21 cellular contexts compared by ENCODE assay signal in the genomic region with DNA sequence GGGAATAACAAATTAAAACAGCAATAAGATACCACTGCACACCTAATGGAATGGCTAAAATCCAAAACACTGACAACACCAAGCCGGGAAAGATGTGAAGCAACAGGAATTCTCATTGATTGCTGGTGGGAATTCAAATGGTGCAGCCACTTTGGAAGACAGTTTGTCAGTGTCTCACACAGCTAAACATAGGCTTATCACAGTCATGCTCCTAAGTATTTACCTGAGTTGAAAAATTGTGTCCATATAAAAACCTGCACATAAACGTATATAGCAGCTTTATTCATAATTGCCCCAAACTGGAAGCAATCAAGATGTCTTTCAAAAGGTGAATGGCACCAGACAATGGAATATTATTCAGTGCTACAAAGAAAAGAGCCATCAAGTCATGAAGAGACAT. TPM values are rescaled to one million over a fixed set of nuclear protein-coding genes. Genes with fewer than 3 reads are reported as not detected.
DNase-seq lines count a peak whose midpoint lies in the region; ATAC-seq and TF ChIP-seq lines count a peak whose summit lies in the region.
"Had no signal": no experiment of that assay in that cellular context is flagged by ENCODE, and none has a peak within 500 bp of the region (broad histone marks: within the 10 kb centered on the region; RNA-seq: fewer than 3 reads in every experiment).

No MANE protein-coding gene starts in this region.

- peaks cover 8% of the 10 kb centered on the region for H3K36me3 Mint-ChIP-seq in activated naive CD4-positive, alpha-beta T cell treated with anti-CD3 and anti-CD28 coated beads, Interleukin-2, amount 50 U/mL, for 24 hours
- peaks cover 0 to 12% of the 10 kb centered on the region in 2 donors for H3K36me3 Mint-ChIP-seq in activated naive CD4-positive, alpha-beta T cell treated with anti-CD3 and anti-CD28 coated beads, Interleukin-2, amount 50 U/mL, for 72 hours
- H3K36me3 Mint-ChIP-seq in activated CD8-positive, alpha-beta T cell treated with anti-CD3 and anti-CD28 coated beads for 36 hours (ENCODE audit: low read depth): peaks cover 26% of the 10 kb centered on the region
- H3K36me3 Mint-ChIP-seq in memory B cell: peaks cover 9% of the 10 kb centered on the region
- no peaks in the 10 kb centered on the region for H3K36me3 Mint-ChIP-seq in Calu3 (ENCODE audit: insufficient read depth, unreplicated experiment)

- CTCF ChIA-PET in activated CD8-positive, alpha-beta T cell treated with anti-CD3 and anti-CD28 coated beads for 36 hours (lab: Charles Lee): no interaction called here
- CTCF ChIA-PET in Calu3 (lab: Charles Lee): no interaction called here

- no peak overlapping the region for H3K9ac ChIP-seq in skeletal muscle tissue (ENCODE audit: low read depth in 1 of 3, low read length in 3 of 3)

- no peak for ATAC-seq in activated naive CD4-positive, alpha-beta T cell treated with anti-CD3 and anti-CD28 coated beads, Interleukin-2, amount 50 U/mL, for 72 hours
- ATAC-seq in activated CD8-positive, alpha-beta T cell treated with anti-CD3 and anti-CD28 coated beads for 36 hours: no peak
- ATAC-seq in memory B cell (ENCODE audit: low read depth): no peak
- ATAC-seq in HG03280 (IDR thresholded peaks at IDR 0.05; ENCODE audit: unreplicated experiment): no peak

- no peaks in the 10 kb centered on the region for H3K27me3 Mint-ChIP-seq in activated naive CD4-positive, alpha-beta T cell treated with anti-CD3 and anti-CD28 coated beads, Interleukin-2, amount 50 U/mL, for 24 hours
- no peaks in the 10 kb centered on the region for H3K27me3 Mint-ChIP-seq in activated CD8-positive, alpha-beta T cell treated with anti-CD3 and anti-CD28 coated beads for 36 hours
- no peaks in the 10 kb centered on the region for H3K27me3 Mint-ChIP-seq in memory B cell
- H3K27me3 Mint-ChIP-seq in Calu3 (ENCODE audit: unreplicated experiment): no peaks in the 10 kb centered on the region

- BruUV-seq in Calu3 (replicated peaks; lab: Mats Ljungman, UMichigan): no TSS peak

- no peak for TF ChIP-seq CTCF in activated CD8-positive, alpha-beta T cell treated with anti-CD3 and anti-CD28 coated beads for 36 hours (IDR thresholded peaks at IDR 0.05)
- TF ChIP-seq CTCF in Calu3 (IDR thresholded peaks at IDR 0.05; ENCODE audit: unreplicated experiment): no peak

- peak overlapping the region; percentile 3 for H3K27ac Mint-ChIP-seq in activated naive CD4-positive, alpha-beta T cell treated with anti-CD3 and anti-CD28 coated beads, Interleukin-2, amount 50 U/mL, for 24 hours
- H3K27ac Mint-ChIP-seq in activated naive CD4-positive, alpha-beta T cell treated with anti-CD3 and anti-CD28 coated beads, Interleukin-2, amount 50 U/mL, for 72 hours: no peak overlapping the region
- peak overlapping the region; percentile 50 for H3K27ac Mint-ChIP-seq in activated CD8-positive, alpha-beta T cell treated with anti-CD3 and anti-CD28 coated beads for 36 hours
- peak overlapping the region; percentile 12 for H3K27ac Mint-ChIP-seq in memory B cell
- no peak overlapping the region for H3K27ac Mint-ChIP-seq in Calu3 (ENCODE audit: unreplicated experiment)
- H3K27ac Mint-ChIP-seq: HFFc6 had no signal

- H3K9me3 ChIP-seq in skeletal muscle tissue (ENCODE audit: control insufficient read depth in 3 of 3, low read length in 3 of 3): no peaks in the 10 kb centered on the region
- H3K9me3 ChIP-seq: HAP-1, MG63 had no signal

- H3K9me3 Mint-ChIP-seq in activated naive CD4-positive, alpha-beta T cell treated with anti-CD3 and anti-CD28 coated beads, Interleukin-2, amount 50 U/mL, for 24 hours: no peaks in the 10 kb centered on the region
- H3K9me3 Mint-ChIP-seq in activated naive CD4-positive, alpha-beta T cell treated with anti-CD3 and anti-CD28 coated beads, Interleukin-2, amount 50 U/mL, for 72 hours: peaks cover 0 to 5% of the 10 kb centered on the region in 2 donors
- H3K9me3 Mint-ChIP-seq in activated CD8-positive, alpha-beta T cell treated with anti-CD3 and anti-CD28 coated beads for 36 hours: peaks cover 3% of the 10 kb centered on the region
- H3K9me3 Mint-ChIP-seq in memory B cell: no peaks in the 10 kb centered on the region
- no peaks in the 10 kb centered on the region for H3K9me3 Mint-ChIP-seq in Calu3 (ENCODE audit: low read depth, unreplicated experiment)
- H3K9me3 Mint-ChIP-seq: HFFc6 had no signal

- H3K4me3 Mint-ChIP-seq in activated naive CD4-positive, alpha-beta T cell treated with anti-CD3 and anti-CD28 coated beads, Interleukin-2, amount 50 U/mL, for 24 hours: no peak overlapping the region
- H3K4me3 Mint-ChIP-seq in activated CD8-positive, alpha-beta T cell treated with anti-CD3 and anti-CD28 coated beads for 36 hours: no peak overlapping the region
- H3K4me3 Mint-ChIP-seq in memory B cell: no peak overlapping the region
- no peak overlapping the region for H3K4me3 Mint-ChIP-seq in Calu3 (ENCODE audit: low read depth, unreplicated experiment)
- H3K4me3 Mint-ChIP-seq: HFFc6 had no signal

- no peak for DNase-seq in activated naive CD4-positive, alpha-beta T cell treated with anti-CD3 and anti-CD28 coated beads, Interleukin-2, amount 50 U/mL, for 72 hours (ENCODE audit: low spot score in 2 of 2)
- DNase-seq in activated CD8-positive, alpha-beta T cell treated with anti-CD3 and anti-CD28 coated beads for 36 hours: no peak
- DNase-seq in memory B cell (ENCODE audit: low spot score in 2 of 2) (no peak), Calu3 (no peak)
- DNase-seq: DMS53, GOT3, HFFc6, IMR-90, KG1, MG63, NCI-H1105 treated with DMSO at 0.1 percent for 48 hours, NCI-H146, NCI-H2029, NCI-H446, NCI-H524 treated with DMSO at 0.1 percent for 48 hours, NCI-H774, SIG-M5 had no signal

- H3K4me3 ChIP-seq in skeletal muscle tissue (ENCODE audit: low read length in 3 of 3): no peak overlapping the region
- H3K4me3 ChIP-seq: HAP-1, MG63 had no signal

- intact Hi-C loops in activated CD8-positive, alpha-beta T cell treated with anti-CD3 and anti-CD28 coated beads for 36 hours (cut with micrococcal nuclease): no loop called here
- intact Hi-C loops in Calu3 (cut with micrococcal nuclease; ENCODE audit: unreplicated experiment): no loop called here

- no peaks in the 10 kb centered on the region for H3K36me3 ChIP-seq in skeletal muscle tissue (ENCODE audit: control insufficient read depth in 3 of 3, insufficient read depth in 3 of 3, low read length in 3 of 3)
- H3K36me3 ChIP-seq: HAP-1, MG63 had no signal

- peaks cover 43% of the 10 kb centered on the region for H3K4me1 Mint-ChIP-seq in activated naive CD4-positive, alpha-beta T cell treated with anti-CD3 and anti-CD28 coated beads, Interleukin-2, amount 50 U/mL, for 24 hours
- H3K4me1 Mint-ChIP-seq in activated CD8-positive, alpha-beta T cell treated with anti-CD3 and anti-CD28 coated beads for 36 hours (ENCODE audit: low read depth): peaks cover 49% of the 10 kb centered on the region
- peaks cover 11% of the 10 kb centered on the region for H3K4me1 Mint-ChIP-seq in memory B cell
- peaks cover 10% of the 10 kb centered on the region for H3K4me1 Mint-ChIP-seq in Calu3 (ENCODE audit: low read depth, unreplicated experiment)

- peak overlapping the region; percentile 45 for H3K27ac ChIP-seq in skeletal muscle tissue (ENCODE audit: low read depth, low read length)

- POLR2A ChIA-PET in activated CD8-positive, alpha-beta T cell treated with anti-CD3 and anti-CD28 coated beads for 36 hours (lab: Charles Lee): no interaction called here

- H3K27me3 ChIP-seq in skeletal muscle tissue (ENCODE audit: control insufficient read depth in 3 of 3, insufficient read depth in 3 of 3, low read length in 3 of 3): no peaks in the 10 kb centered on the region
- H3K27me3 ChIP-seq: MG63 had no signal

- peaks cover 10 to 18% (median 12%) of the 10 kb centered on the region in 3 donors for H3K4me1 ChIP-seq in skeletal muscle tissue (ENCODE audit: control insufficient read depth in 3 of 3, insufficient read depth in 3 of 3, low read length in 3 of 3)
- H3K4me1 ChIP-seq: HAP-1 had no signal

RNA-seq across cellular contexts. Expression of a gene that starts 21.6 kb away (rescaled TPM):
- total RNA-seq in activated naive CD4-positive, alpha-beta T cell treated with anti-CD3 and anti-CD28 coated beads, Interleukin-2, amount 50 U/mL, for 72 hours: 10 to 100 TPM; 22.2 to 48.0 TPM
- total RNA-seq in activated CD8-positive, alpha-beta T cell treated with anti-CD3 and anti-CD28 coated beads for 36 hours: 10 to 100 TPM; 52.4 to 56.9 TPM
- total RNA-seq in skeletal muscle tissue: 10.4 TPM
- 34.0 and 36.0 TPM in 2 replicates for total RNA-seq in Calu3 (2022)

Comparison
In these comparisons a context has a peak if more than half of its experiments do, and no peak if none do; other contexts are left out.
1. H3K27ac Mint-ChIP-seq: peak in activated naive CD4-positive, alpha-beta T cell treated with anti-CD3 and anti-CD28 coated beads, Interleukin-2, amount 50 U/mL, for 24 hours (single experiment), activated CD8-positive, alpha-beta T cell treated with anti-CD3 and anti-CD28 coated beads for 36 hours (single experiment) and memory B cell (single experiment); none in activated naive CD4-positive, alpha-beta T cell treated with anti-CD3 and anti-CD28 coated beads, Interleukin-2, amount 50 U/mL, for 72 hours (0 of 2) and Calu3 (single experiment).